ENCODE assay signal across 8 cellular contexts in genomic region chr4:74206088-74206826, GRCh38. TPM values are rescaled to one million over a fixed set of nuclear protein-coding genes. Genes with fewer than 3 reads are reported as not detected.
DNase-seq lines count a peak whose midpoint lies in the region; ATAC-seq and TF ChIP-seq lines count a peak whose summit lies in the region.

No MANE protein-coding gene starts in this region.

- peaks cover 34% of the 10 kb centered on the region for H3F3A ChIP-seq in smooth muscle cell (ENCODE audit: low read depth)

- POLR2A ChIA-PET in RWPE1 (lab: Yijun Ruan, JAX; ENCODE audit: low non-redundant PET), result no interaction called here

- TF ChIP-seq CTCF in astrocyte of the cerebellum (IDR thresholded peaks at IDR 0.05; ENCODE audit: low read depth, low read length, missing control alignments) (no peak), smooth muscle cell (IDR thresholded peaks at IDR 0.05; ENCODE audit: borderline replicate concordance, insufficient read depth, poor library complexity, severe bottlenecking) (no peak), RWPE1 (conservative IDR thresholded peaks at IDR 0.05; ENCODE audit: low read depth) (no peak)

- H3K4me3 ChIP-seq in astrocyte of the cerebellum (ENCODE audit: low read depth, low read length) (no peak overlapping the region), smooth muscle cell (no peak overlapping the region)

- 0% methylated on average over 3 of the region's 3 CpGs for WGBS in smooth muscle cell (ENCODE audit: low lambda C conversion rate)

- DNase-seq in CD1c-positive myeloid dendritic cell (ENCODE audit: extremely low spot score), result peak; percentile 34
- DNase-seq in astrocyte of the cerebellum (ENCODE audit: low read depth), result peak; percentile 38
- DNase-seq in smooth muscle cell (lab: John Stamatoyannopoulos, UW; ENCODE audit: unreplicated experiment), result no peak
- no peak for DNase-seq in NCI-H2107 (lab: John Stamatoyannopoulos, UW)
- DNase-seq in SW480 (ENCODE audit: low spot score), result no peak
- no peak for DNase-seq in RWPE1 (ENCODE audit: low spot score)

- H3K4me2 ChIP-seq in smooth muscle cell, result peak overlapping the region; percentile 73

- peaks cover 1% of the 10 kb centered on the region for H3K9me3 ChIP-seq in smooth muscle cell (replicated peaks; ENCODE audit: low read depth)

- H3K79me2 ChIP-seq in smooth muscle cell (ENCODE audit: low read depth), result no peaks in the 10 kb centered on the region

- CTCF ChIA-PET in RWPE1 (lab: Yijun Ruan, JAX), result interaction anchor here (0.7 kb wide), 2 partner anchors 8 to 132 kb away, joined by 4 to 8 read pairs; no protein-coding TSS in a partner anchor

- in situ Hi-C loops in astrocyte of the cerebellum (cut with HindIII; ENCODE audit: low sequenced_read_pairs), result no loop called here

- H3K27me3 ChIP-seq in smooth muscle cell (ENCODE audit: low read depth), result no peaks in the 10 kb centered on the region

- no peaks in the 10 kb centered on the region for H4K20me1 ChIP-seq in smooth muscle cell (ENCODE audit: low read depth)

- H3K9ac ChIP-seq in smooth muscle cell (ENCODE audit: low read depth), result peak overlapping the region; percentile 79

- H2AFZ ChIP-seq in smooth muscle cell (ENCODE audit: low read depth), result no peak overlapping the region

- ATAC-seq in GM19397 (IDR thresholded peaks at IDR 0.05; ENCODE audit: unreplicated experiment), result peak; percentile 74
- peak; percentile 95 for ATAC-seq in HG03378 (IDR thresholded peaks at IDR 0.05; ENCODE audit: unreplicated experiment)

- no peaks in the 10 kb centered on the region for H3K36me3 ChIP-seq in smooth muscle cell (ENCODE audit: low read depth)

- H3K27ac ChIP-seq in smooth muscle cell (ENCODE audit: low read depth) (peak overlapping the region; percentile 97), RWPE1 (no peak overlapping the region)

- peaks cover 47% of the 10 kb centered on the region for H3K4me1 ChIP-seq in smooth muscle cell (ENCODE audit: low read depth)

RNA-seq across cellular contexts. Expression of gene MTHFD2L, which starts 48.3 kb away (rescaled TPM):
- total RNA-seq in smooth muscle cell, result 6.6 and 20.7 TPM in 2 replicates
- 4.9 and 6.2 TPM in 2 replicates for polyA plus RNA-seq in smooth muscle cell

Comparison
In these comparisons a context has a peak if more than half of its experiments do, and no peak if none do; other contexts are left out.
1. DNase-seq: peak in CD1c-positive myeloid dendritic cell (single experiment) and astrocyte of the cerebellum (single experiment); none in smooth muscle cell (single experiment), NCI-H2107 (single experiment), SW480 (single experiment) and RWPE1 (single experiment).